Comparison of ENCODE assay signal across 10 cellular contexts in genomic region chr16:85781685-85782370, GRCh38. TPM values are rescaled to one million over a fixed set of nuclear protein-coding genes. Genes with fewer than 3 reads are reported as not detected.
DNase-seq lines count a peak whose midpoint lies in the region; TF ChIP-seq lines count a peak whose summit lies in the region.
"Had no signal": no experiment of that assay in that cellular context is flagged by ENCODE, and none has a peak within 500 bp of the region (broad histone marks: within the 10 kb centered on the region; RNA-seq: fewer than 3 reads in every experiment).

No MANE protein-coding gene starts in this region.

- no peaks in the 10 kb centered on the region for H3K9me3 ChIP-seq in neural progenitor cell (ENCODE audit: low read depth)

- no peak overlapping the region for H2AFZ ChIP-seq in neural progenitor cell (replicated peaks)

- DNase-seq in AG09319 (ENCODE audit: extremely low read depth, low read depth) (peak; percentile 77), NCI-H1092 treated with DMSO at 0.1 percent for 48 hours (lab: John Stamatoyannopoulos, UW) (peak; percentile 56), fibroblast of pulmonary artery (ENCODE audit: low read depth) (peak; percentile 43), neural progenitor cell (ENCODE audit: low spot score) (no peak), NCI-H1417 treated with DMSO at 0.1 percent for 48 hours (lab: John Stamatoyannopoulos, UW) (no peak), Calu3 (no peak), HUDEP-2 (lab: John Stamatoyannopoulos, UW; ENCODE audit: unreplicated experiment in 76 of 76) (no peak)
- DNase-seq in stimulated activated CD4-positive, alpha-beta T cell treated with anti-CD3 and anti-CD28 coated beads, Interleukin-4, amount 100 ng/mL, for 24 hours = no peak
- DNase-seq: CD4-positive, alpha-beta memory T cell; naive B cell had no signal

- H3K4me1 Mint-ChIP-seq in neural progenitor cell (no peaks in the 10 kb centered on the region), Calu3 (ENCODE audit: low read depth, unreplicated experiment) (peaks cover 10% of the 10 kb centered on the region)

- peaks cover 3% of the 10 kb centered on the region for H3K27me3 Mint-ChIP-seq in neural progenitor cell (ENCODE audit: insufficient read depth, low read depth)
- H3K27me3 Mint-ChIP-seq in Calu3 (ENCODE audit: unreplicated experiment) = no peaks in the 10 kb centered on the region
- H3K27me3 Mint-ChIP-seq: CD4-positive, alpha-beta memory T cell; naive B cell had no signal

- no peaks in the 10 kb centered on the region for H3K4me1 ChIP-seq in neural progenitor cell

- H4K20me1 ChIP-seq in neural progenitor cell (ENCODE audit: low read depth) = peaks cover 24% of the 10 kb centered on the region

- no peak overlapping the region for H3K4me3 Mint-ChIP-seq in neural progenitor cell
- no peak overlapping the region for H3K4me3 Mint-ChIP-seq in Calu3 (ENCODE audit: low read depth, unreplicated experiment)
- H3K4me3 Mint-ChIP-seq: CD4-positive, alpha-beta memory T cell; naive B cell had no signal

- CTCF ChIA-PET in Calu3 (lab: Charles Lee) = no interaction called here

- H3K36me3 Mint-ChIP-seq in neural progenitor cell = peaks cover 10% of the 10 kb centered on the region
- H3K36me3 Mint-ChIP-seq in Calu3 (ENCODE audit: insufficient read depth, unreplicated experiment) = peaks cover 24% of the 10 kb centered on the region

- no peak overlapping the region for H3K27ac ChIP-seq in neural progenitor cell

- TF ChIP-seq CTCF in AG09319 (IDR thresholded peaks at IDR 0.05; ENCODE audit: low read depth, low read length) = no peak
- TF ChIP-seq CTCF in fibroblast of pulmonary artery (IDR thresholded peaks at IDR 0.05; ENCODE audit: low read length, missing control alignments) = no peak
- no peak for TF ChIP-seq CTCF in neural progenitor cell (IDR thresholded peaks at IDR 0.05)
- no peak for TF ChIP-seq CTCF in Calu3 (IDR thresholded peaks at IDR 0.05; ENCODE audit: unreplicated experiment)

- H3K27ac Mint-ChIP-seq in neural progenitor cell (peak overlapping the region; percentile 2), Calu3 (ENCODE audit: unreplicated experiment) (no peak overlapping the region)

- peaks cover 19% of the 10 kb centered on the region for H3K79me2 ChIP-seq in neural progenitor cell (ENCODE audit: low read depth)

- no peak overlapping the region for H3K4me2 ChIP-seq in neural progenitor cell

- intact Hi-C loops in Calu3 (cut with micrococcal nuclease; ENCODE audit: unreplicated experiment) = no loop called here

- H3K27me3 ChIP-seq in neural progenitor cell = no peaks in the 10 kb centered on the region

- H3K9me3 Mint-ChIP-seq in neural progenitor cell = no peaks in the 10 kb centered on the region
- H3K9me3 Mint-ChIP-seq in Calu3 (ENCODE audit: low read depth, unreplicated experiment) = no peaks in the 10 kb centered on the region
- H3K9me3 Mint-ChIP-seq: CD4-positive, alpha-beta memory T cell; naive B cell had no signal

- peaks cover 3% of the 10 kb centered on the region for H3F3A ChIP-seq in neural progenitor cell (ENCODE audit: low read depth)

- BruUV-seq in Calu3 (replicated peaks; lab: Mats Ljungman, UMichigan) = no TSS peak

- H3K9ac ChIP-seq in neural progenitor cell = no peak overlapping the region

- H3K36me3 ChIP-seq in neural progenitor cell = no peaks in the 10 kb centered on the region

- H3K4me3 ChIP-seq in fibroblast of pulmonary artery (replicated peaks; ENCODE audit: low read depth, low read length) = no peak overlapping the region
- H3K4me3 ChIP-seq in neural progenitor cell = no peak overlapping the region

RNA-seq across cellular contexts. Expression of gene EMC8, which starts 17.5 kb away (rescaled TPM):
- total RNA-seq in neural progenitor cell (ENCODE audit: low replicate concordance) (25.1 and 38.7 TPM in 2 replicates), Calu3 (2022) (61.5 and 62.7 TPM in 2 replicates)

RNA-seq across cellular contexts. Expression of gene COX4I1, which starts 17.7 kb away (rescaled TPM):
- total RNA-seq in neural progenitor cell (ENCODE audit: low replicate concordance) (308 and 386 TPM in 2 replicates), Calu3 (2022) (609 and 639 TPM in 2 replicates)

RNA-seq across cellular contexts. Expression of gene C16orf74, which starts 30.9 kb away (rescaled TPM):
- total RNA-seq in neural progenitor cell (ENCODE audit: low replicate concordance) (1.1 TPM in 1 of 2 replicates, not detected in the other), Calu3 (2022) (2.2 and 3.4 TPM in 2 replicates)

Comparison
In these comparisons a context has a peak if more than half of its experiments do, and no peak if none do; other contexts are left out.
1. DNase-seq: peak in AG09319 (single experiment), NCI-H1092 treated with DMSO at 0.1 percent for 48 hours (single experiment) and fibroblast of pulmonary artery (single experiment); none in neural progenitor cell (single experiment), NCI-H1417 treated with DMSO at 0.1 percent for 48 hours (single experiment), stimulated activated CD4-positive, alpha-beta T cell treated with anti-CD3 and anti-CD28 coated beads, Interleukin-4, amount 100 ng/mL, for 24 hours (single experiment), Calu3 (single experiment) and HUDEP-2 (0 of 76).